Comparison of ENCODE assay signal across 2 cellular contexts in genomic region chr22:28799834-28800307, GRCh38.
TF ChIP-seq lines count a peak whose summit lies in the region.

No MANE protein-coding gene starts in this region.

TF ChIP-seq in SK-N-SH, 30 proteins besides CTCF, POLR2A, EP300 and RAD21:
- TF ChIP-seq SIN3A (IDR thresholded peaks at IDR 0.05; ENCODE audit: borderline replicate concordance, low read depth, low read length) (0 out of 2 replicates have a peak, but pooled peaks have one; percentile 21), GABPA (IDR thresholded peaks at IDR 0.05; ENCODE audit: low read depth) (peak; percentile 34; the same call in 1 of the 2 replicates), SMC3 (IDR thresholded peaks at IDR 0.05; ENCODE audit: low read depth, low read length) (no peak), IRF3 (IDR thresholded peaks at IDR 0.05; ENCODE audit: low read depth, low read length) (no peak)
TF ChIP-seq in SK-N-SH: peak in this region for 2.

TF ChIP-seq in HepG2, 621 proteins besides CTCF, POLR2A, EP300 and RAD21 (continues in another document):
- TF ChIP-seq ZSCAN22 (CRISPR knock-in tag; IDR thresholded peaks at IDR 0.05) (no peak), ZBTB44 (CRISPR knock-in tag; IDR thresholded peaks at IDR 0.05) (0 out of 2 replicates have a peak, but pooled peaks have one; percentile 4), PAF1 (CRISPR knock-in tag; IDR thresholded peaks at IDR 0.05) (0 out of 2 replicates have a peak, but pooled peaks have one; percentile 57), NR2F1 (CRISPR knock-in tag; IDR thresholded peaks at IDR 0.05) (0 out of 4 replicates have a peak, but pooled peaks of 1 of the 2 experiments have one; percentile 13), KDM5A (IDR thresholded peaks at IDR 0.05; ENCODE audit: borderline replicate concordance, low read length) (peak; percentile 49), KAT7 (CRISPR knock-in tag; IDR thresholded peaks at IDR 0.05; ENCODE audit: borderline replicate concordance) (0 out of 2 replicates have a peak, but pooled peaks have one; percentile 1), PRMT3 (CRISPR knock-in tag; IDR thresholded peaks at IDR 0.05; ENCODE audit: borderline replicate concordance, low read depth) (peak; percentile 28; the same call in 1 of the 2 replicates), ZNF256 (CRISPR knock-in tag; conservative IDR thresholded peaks at IDR 0.05) (0 out of 2 replicates have a peak, but pooled peaks have one; percentile 16), TAF15 (IDR thresholded peaks at IDR 0.05; ENCODE audit: low read depth, low read length, poor library complexity, severe bottlenecking) (peak; percentile 40), STAT6 (CRISPR knock-in tag; IDR thresholded peaks at IDR 0.05; ENCODE audit: borderline replicate concordance) (peak; percentile 0; the same call in 1 of the 2 replicates), ETS1 (CRISPR knock-in tag; IDR thresholded peaks at IDR 0.05) (0 out of 2 replicates have a peak, but pooled peaks have one; percentile 3), DDIT3 (CRISPR knock-in tag; IDR thresholded peaks at IDR 0.05) (0 out of 2 replicates have a peak, but pooled peaks have one; percentile 17), MLLT10 (CRISPR knock-in tag; IDR thresholded peaks at IDR 0.05) (0 out of 2 replicates have a peak, but pooled peaks have one; percentile 81), POLR2G (IDR thresholded peaks at IDR 0.05; ENCODE audit: low read depth, low read length) (peak; percentile 21; the same call in 1 of the 2 replicates), HNRNPK (IDR thresholded peaks at IDR 0.05; ENCODE audit: low read depth, low read length, poor library complexity, severe bottlenecking) (peak; percentile 81), ISX (CRISPR knock-in tag; conservative IDR thresholded peaks at IDR 0.05) (0 out of 2 replicates have a peak, but pooled peaks have one; percentile 70), FIP1L1 (IDR thresholded peaks at IDR 0.05; ENCODE audit: borderline replicate concordance, insufficient read depth, low read depth, low read length) (0 out of 2 replicates have a peak, but pooled peaks have one; percentile 7), ZNF30 (CRISPR knock-in tag; IDR thresholded peaks at IDR 0.05) (0 out of 2 replicates have a peak, but pooled peaks have one; percentile 31), ZBTB3 (CRISPR knock-in tag; IDR thresholded peaks at IDR 0.05; ENCODE audit: borderline replicate concordance, low read depth) (0 out of 2 replicates have a peak, but pooled peaks have one; percentile 3), KLF13 (CRISPR knock-in tag; IDR thresholded peaks at IDR 0.05) (0 out of 2 replicates have a peak, but pooled peaks have one; percentile 5), HNRNPH1 (optimal IDR thresholded peaks at IDR 0.05; ENCODE audit: low read depth, low read length) (peak; percentile 66), ZNF317 (CRISPR knock-in tag; IDR thresholded peaks at IDR 0.05) (0 out of 2 replicates have a peak, but pooled peaks have one; percentile 19), ZNF20 (CRISPR knock-in tag; IDR thresholded peaks at IDR 0.05) (0 out of 2 replicates have a peak, but pooled peaks have one; percentile 1), ZNF44 (CRISPR knock-in tag; IDR thresholded peaks at IDR 0.05) (0 out of 2 replicates have a peak, but pooled peaks have one; percentile 10), THAP8 (CRISPR knock-in tag; IDR thresholded peaks at IDR 0.05; ENCODE audit: borderline replicate concordance) (peak; percentile 59; the same call in 1 of the 2 replicates), NFE2L1 (CRISPR knock-in tag; IDR thresholded peaks at IDR 0.05; ENCODE audit: borderline replicate concordance) (no peak), NCOA5 (CRISPR knock-in tag; IDR thresholded peaks at IDR 0.05) (0 out of 2 replicates have a peak, but pooled peaks have one; percentile 59), AFF4 (CRISPR knock-in tag; IDR thresholded peaks at IDR 0.05) (peak; percentile 65), ZNF264 (CRISPR knock-in tag; IDR thresholded peaks at IDR 0.05) (0 out of 2 replicates have a peak, but pooled peaks have one; percentile 43), ZNF574 (CRISPR knock-in tag; IDR thresholded peaks at IDR 0.05) (no peak), ATF4 (CRISPR knock-in tag; IDR thresholded peaks at IDR 0.05) (no peak), CBFB (CRISPR knock-in tag; IDR thresholded peaks at IDR 0.05) (no peak), ZSCAN12 (CRISPR knock-in tag; IDR thresholded peaks at IDR 0.05) (0 out of 2 replicates have a peak, but pooled peaks have one; percentile 7), NRL (CRISPR knock-in tag; IDR thresholded peaks at IDR 0.05; ENCODE audit: borderline replicate concordance) (peak; percentile 56; the same call in 1 of the 2 replicates), MED13 (CRISPR knock-in tag; IDR thresholded peaks at IDR 0.05) (peak; percentile 67; the same call in 1 of the 2 replicates), PBX3 (CRISPR knock-in tag; IDR thresholded peaks at IDR 0.05; ENCODE audit: borderline replicate concordance) (0 out of 2 replicates have a peak, but pooled peaks have one; percentile 50), U2AF2 (IDR thresholded peaks at IDR 0.05; ENCODE audit: low read depth, low read length) (no peak), SSRP1 (CRISPR knock-in tag; IDR thresholded peaks at IDR 0.05) (peak; percentile 23; the same call in 1 of the 2 replicates), NKX3-1 (CRISPR knock-in tag; IDR thresholded peaks at IDR 0.05) (peak; percentile 81), ZNF232 (CRISPR knock-in tag; IDR thresholded peaks at IDR 0.05; ENCODE audit: borderline replicate concordance) (peak; percentile 75; the same call in 1 of the 2 replicates), ZNF598 (CRISPR knock-in tag; IDR thresholded peaks at IDR 0.05; ENCODE audit: borderline replicate concordance) (0 out of 2 replicates have a peak, but pooled peaks have one; percentile 0)
